Comparison of ENCODE assay signal across 8 cellular contexts in genomic region chr17:35577826-35578194, GRCh38. TPM values are rescaled to one million over a fixed set of nuclear protein-coding genes. Genes with fewer than 3 reads are reported as not detected.
A peak's percentile ranks its signal among the peaks of the same experiment; 100 is the strongest.
DNase-seq lines count a peak whose midpoint lies in the region; ATAC-seq and TF ChIP-seq lines count a peak whose summit lies in the region.

No MANE protein-coding gene starts in this region.

- ATAC-seq in activated naive CD8-positive, alpha-beta T cell treated with anti-CD3 and anti-CD28 coated beads, Interleukin-2, amount 10 ng/mL, durations not matched to agents 7 days and 5 days (ENCODE audit: low read depth), result peak; percentile 2
- peak; percentile 2 for ATAC-seq in stimulated activated memory B cell treated with anti-CD40 and anti-IgM and Interleukin-4, amounts not matched to agents 10 μg/mL and 1 μg/mL and 100 μg/mL, for 72 hours
- no peak for ATAC-seq in HG02870 (IDR thresholded peaks at IDR 0.05; ENCODE audit: unreplicated experiment)

- H3K36me3 Mint-ChIP-seq in activated naive CD8-positive, alpha-beta T cell treated with anti-CD3 and anti-CD28 coated beads, Interleukin-2, amount 10 ng/mL, durations not matched to agents 7 days and 5 days, result peaks cover 5% of the 10 kb centered on the region
- H3K36me3 Mint-ChIP-seq in stimulated activated memory B cell treated with anti-CD40 and anti-IgM and Interleukin-4, amounts not matched to agents 10 μg/mL and 1 μg/mL and 100 μg/mL, for 72 hours, result peaks cover 7% of the 10 kb centered on the region

- H3K4me3 Mint-ChIP-seq in activated naive CD8-positive, alpha-beta T cell treated with anti-CD3 and anti-CD28 coated beads, Interleukin-2, amount 10 ng/mL, durations not matched to agents 7 days and 5 days, result peak overlapping the region; percentile 84
- peak overlapping the region; percentile 100 for H3K4me3 Mint-ChIP-seq in stimulated activated memory B cell treated with anti-CD40 and anti-IgM and Interleukin-4, amounts not matched to agents 10 μg/mL and 1 μg/mL and 100 μg/mL, for 72 hours

- POLR2A ChIA-PET in activated naive CD8-positive, alpha-beta T cell treated with anti-CD3 and anti-CD28 coated beads, Interleukin-2, amount 10 ng/mL, durations not matched to agents 7 days and 5 days (lab: Charles Lee), result interaction anchor here (1.0 to 5.2 kb wide), 13 partner anchors 9 to 364 kb away, joined by 3 to 41 read pairs (median 7); partner anchors contain the start of genes AP2B1, SLFN11, SLFN12L and SLFN5

- DNase-seq in ACHN (peak; percentile 18), HFF-Myc (ENCODE audit: extremely low read depth, low read depth) (no peak), globus pallidus (ENCODE audit: low spot score) (no peak), NCI-H1930 (lab: John Stamatoyannopoulos, UW) (no peak)
- DNase-seq in activated naive CD8-positive, alpha-beta T cell treated with anti-CD3 and anti-CD28 coated beads, Interleukin-2, amount 10 ng/mL, durations not matched to agents 7 days and 5 days, result no peak

- TF ChIP-seq CTCF in HFF-Myc (IDR thresholded peaks at IDR 0.05; ENCODE audit: low read depth, low read length, missing control alignments), result no peak

- H3K27me3 Mint-ChIP-seq in activated naive CD8-positive, alpha-beta T cell treated with anti-CD3 and anti-CD28 coated beads, Interleukin-2, amount 10 ng/mL, durations not matched to agents 7 days and 5 days, result no peaks in the 10 kb centered on the region
- H3K27me3 Mint-ChIP-seq in stimulated activated memory B cell treated with anti-CD40 and anti-IgM and Interleukin-4, amounts not matched to agents 10 μg/mL and 1 μg/mL and 100 μg/mL, for 72 hours, result no peaks in the 10 kb centered on the region

- H3K9me3 Mint-ChIP-seq in activated naive CD8-positive, alpha-beta T cell treated with anti-CD3 and anti-CD28 coated beads, Interleukin-2, amount 10 ng/mL, durations not matched to agents 7 days and 5 days, result no peaks in the 10 kb centered on the region
- no peaks in the 10 kb centered on the region for H3K9me3 Mint-ChIP-seq in stimulated activated memory B cell treated with anti-CD40 and anti-IgM and Interleukin-4, amounts not matched to agents 10 μg/mL and 1 μg/mL and 100 μg/mL, for 72 hours

- in situ Hi-C loops in ACHN (cut with HindIII; ENCODE audit: low pct_ligation_motif_present, low pct_unique_long_range_greater_than_20kb, low sequenced_read_pairs), result no loop called here

- peak overlapping the region; percentile 93 for H3K27ac Mint-ChIP-seq in activated naive CD8-positive, alpha-beta T cell treated with anti-CD3 and anti-CD28 coated beads, Interleukin-2, amount 10 ng/mL, durations not matched to agents 7 days and 5 days
- H3K27ac Mint-ChIP-seq in stimulated activated memory B cell treated with anti-CD40 and anti-IgM and Interleukin-4, amounts not matched to agents 10 μg/mL and 1 μg/mL and 100 μg/mL, for 72 hours, result peak overlapping the region; percentile 100

- H3K4me3 ChIP-seq in HFF-Myc (replicated peaks; ENCODE audit: low read depth, low read length) (peak overlapping the region; percentile 74), iPS-11a (ENCODE audit: low read depth, low read length) (peak overlapping the region; percentile 73)

- H3K4me1 Mint-ChIP-seq in activated naive CD8-positive, alpha-beta T cell treated with anti-CD3 and anti-CD28 coated beads, Interleukin-2, amount 10 ng/mL, durations not matched to agents 7 days and 5 days, result peaks cover 29% of the 10 kb centered on the region
- H3K4me1 Mint-ChIP-seq in stimulated activated memory B cell treated with anti-CD40 and anti-IgM and Interleukin-4, amounts not matched to agents 10 μg/mL and 1 μg/mL and 100 μg/mL, for 72 hours, result peaks cover 17% of the 10 kb centered on the region

RNA-seq across cellular contexts. Expression of gene PEX12, which starts 0.6 kb away (rescaled TPM):
- 1 to 10 TPM; 4.4 to 4.6 TPM for total RNA-seq in activated naive CD8-positive, alpha-beta T cell treated with anti-CD3 and anti-CD28 coated beads, Interleukin-2, amount 10 ng/mL, durations not matched to agents 7 days and 5 days

RNA-seq across cellular contexts. Expression of gene AP2B1, which starts 9.3 kb away (rescaled TPM):
- 100 to 1,000 TPM; 154 to 163 TPM for total RNA-seq in activated naive CD8-positive, alpha-beta T cell treated with anti-CD3 and anti-CD28 coated beads, Interleukin-2, amount 10 ng/mL, durations not matched to agents 7 days and 5 days

RNA-seq across cellular contexts. Expression of gene SLFN14, which starts 17.2 kb away (rescaled TPM):
- total RNA-seq in activated naive CD8-positive, alpha-beta T cell treated with anti-CD3 and anti-CD28 coated beads, Interleukin-2, amount 10 ng/mL, durations not matched to agents 7 days and 5 days, result not detected

RNA-seq across cellular contexts. Expression of gene SLFN12L, which starts 40.3 kb away (rescaled TPM):
- 100 to 1,000 TPM; 133 to 139 TPM for total RNA-seq in activated naive CD8-positive, alpha-beta T cell treated with anti-CD3 and anti-CD28 coated beads, Interleukin-2, amount 10 ng/mL, durations not matched to agents 7 days and 5 days
